29 cellular contexts compared by ENCODE assay signal in the genomic region with DNA sequence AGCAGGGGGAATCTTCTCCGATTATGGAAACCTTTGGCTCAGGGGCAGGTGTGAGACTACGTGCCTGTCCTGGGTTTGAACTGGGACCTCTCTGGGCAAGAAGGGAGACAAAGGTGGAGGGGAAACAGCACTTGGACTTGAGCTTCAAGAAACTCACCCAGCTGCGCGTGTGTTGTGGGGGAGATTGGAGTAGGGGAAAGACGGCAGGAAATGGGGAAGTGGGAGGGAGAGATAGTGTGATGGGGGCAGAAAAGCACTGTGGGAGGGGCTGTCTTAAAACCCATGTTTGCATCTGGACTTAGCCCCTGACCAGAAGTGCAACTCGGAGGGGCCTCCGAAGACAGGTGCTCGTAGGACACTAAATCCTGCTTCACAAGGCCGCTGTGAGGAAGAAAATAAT.
DNase-seq lines count a peak whose midpoint lies in the region; ATAC-seq, FAIRE-seq and TF ChIP-seq lines count a peak whose summit lies in the region.
"Had no signal": no experiment of that assay in that cellular context is flagged by ENCODE, and none has a peak within 500 bp of the region (broad histone marks: within the 10 kb centered on the region; RNA-seq: fewer than 3 reads in every experiment).

No MANE protein-coding gene starts in this region.

- H3K27me3 ChIP-seq in GM12878 (replicated peaks in 1 of 2; ENCODE audit: control insufficient read depth in 2 of 2, insufficient read depth in 2 of 2, low read length in 1 of 2) (no peaks in the 10 kb centered on the region), neutrophil (no peaks in the 10 kb centered on the region), mammary epithelial cell (ENCODE audit: insufficient read depth, low read length) (no peaks in the 10 kb centered on the region)
- H3K27me3 ChIP-seq: tibial nerve had no signal

- POLR2A ChIA-PET in HEK293 (lab: Yijun Ruan, JAX) (no interaction called here), GM12878 (lab: Charles Lee) (interaction anchor here (0.6 to 0.7 kb wide), 2 partner anchors 11 to 53 kb away, joined by 3 read pairs; no protein-coding TSS in a partner anchor)

- H3K9me3 ChIP-seq in HEK293 (ENCODE audit: control insufficient read depth, insufficient read depth, low read depth, low read length) (no peaks in the 10 kb centered on the region), GM12878 (replicated peaks; ENCODE audit: control insufficient read depth, insufficient read depth, low read length) (peaks cover 5% of the 10 kb centered on the region; the same call in 2 of the 3 replicates), neutrophil (no peaks in the 10 kb centered on the region), mammary epithelial cell (replicated peaks; ENCODE audit: insufficient read depth, low read length) (peaks cover 7% of the 10 kb centered on the region)
- H3K9me3 ChIP-seq: prostate gland had no signal

- H3K4me2 ChIP-seq in GM12878 (ENCODE audit: control insufficient read depth, insufficient read depth), result no peak overlapping the region
- no peak overlapping the region for H3K4me2 ChIP-seq in mammary epithelial cell (ENCODE audit: insufficient read depth, low read depth, low read length)

- no peak overlapping the region for H3K9ac ChIP-seq in GM12878 (ENCODE audit: control insufficient read depth, insufficient read depth, low read length)
- no peak overlapping the region for H3K9ac ChIP-seq in mammary epithelial cell (ENCODE audit: insufficient read depth, low read length)

- ATAC-seq in GM12878, result no peak
- ATAC-seq: left ventricle myocardium superior, sciatic nerve had no signal

- in situ Hi-C loops in GM12878 (cut with MboI) (no loop called here), mammary epithelial cell (cut with MboI; ENCODE audit: low sequenced_read_pairs in 2 of 2) (no loop called here)

- H4K20me1 ChIP-seq in GM12878 (ENCODE audit: control insufficient read depth, insufficient read depth), result no peaks in the 10 kb centered on the region
- H4K20me1 ChIP-seq in mammary epithelial cell (ENCODE audit: insufficient read depth, low read length), result no peaks in the 10 kb centered on the region

- H2AFZ ChIP-seq in GM12878 (ENCODE audit: control insufficient read depth, low read depth, low read length), result no peak overlapping the region
- no peak overlapping the region for H2AFZ ChIP-seq in mammary epithelial cell (ENCODE audit: low read depth, low read length)

- CTCF ChIA-PET in HEK293 (lab: Yijun Ruan, JAX), result no interaction called here
- CTCF ChIA-PET in GM12878 (lab: Yijun Ruan, JAX), result no interaction called here
- CTCF ChIA-PET in mammary epithelial cell (lab: Charles Lee; ENCODE audit: low non-redundant PET), result no interaction called here

- DNase-seq in NOMO-1 treated with dmso at 0.1 percent for 144 hours (lab: John Stamatoyannopoulos, UW; ENCODE audit: unreplicated experiment) (peak; percentile 45), GM12878 (ENCODE audit: low read depth, low spot score) (no peak), mammary epithelial cell (no peak), AG20443 (ENCODE audit: low spot score) (no peak)
- DNase-seq in stimulated activated naive CD4-positive, alpha-beta T cell treated with Interleukin-2 at 50 U/mL for 16 hours (lab: John Stamatoyannopoulos, UW), result no peak
- DNase-seq: ACHN; activated B cell treated with CpG ODN at 0.5 μM for 24 hours; activated CD4-positive, alpha-beta T cell treated with anti-CD3 and anti-CD28 coated beads, Interleukin-2, amount 50 U/mL, for 1 hour; activated effector memory CD4-positive, alpha-beta T cell treated with anti-CD3 and anti-CD28 coated beads, Interleukin-2, amount 50 U/mL, for 16 hours; activated naive CD8-positive, alpha-beta T cell treated with anti-CD3 and anti-CD28 coated beads for 36 hours; activated T-cell treated with anti-CD3 and anti-CD28 coated beads, Interleukin-2, amount 50 U/mL, for 24 hours; aorta; effector memory CD4-positive, alpha-beta T cell; left ventricle myocardium superior; NCI-H1105; NCI-H187 treated with DMSO at 0.1 percent for 48 hours; NCI-H2171 treated with DMSO at 0.1 percent for 48 hours; NCI-H510A treated with DMSO at 0.1 percent for 48 hours; nucleus accumbens; SHP77; stimulated activated CD4-positive, alpha-beta T cell treated with anti-CD3 and anti-CD28 coated beads, Interleukin-2, amount 100 ng/mL, for 48 hours had no signal

- SMC1A ChIA-PET in GM12878 (lab: Charles Lee; ENCODE audit: uncharacterized antibody, unreplicated experiment), result no interaction called here

- RAD21 ChIA-PET in GM12878 (lab: Charles Lee; ENCODE audit: unreplicated experiment), result no interaction called here

- dilution Hi-C loops in mammary epithelial cell (cut with HindIII; ENCODE audit: low sequenced_read_pairs), result no loop called here

- no peak overlapping the region for H3K27ac ChIP-seq in HEK293 (ENCODE audit: extremely low read depth, low read depth, low read length)
- H3K27ac ChIP-seq in GM12878 (ENCODE audit: control insufficient read depth, insufficient read depth), result no peak overlapping the region
- H3K27ac ChIP-seq in neutrophil, result peak overlapping the region; percentile 66
- no peak overlapping the region for H3K27ac ChIP-seq in mammary epithelial cell (ENCODE audit: insufficient read depth, low read depth, low read length)
- H3K27ac ChIP-seq: prostate gland, tibial nerve had no signal

- TF ChIP-seq EP300 in GM12878 (IDR thresholded peaks at IDR 0.05; ENCODE audit: borderline replicate concordance in 1 of 2, control insufficient read depth in 1 of 2, low read depth in 2 of 2, low read length in 2 of 2), result no peak

- intact Hi-C loops in GM12878 (cut with micrococcal nuclease; ENCODE audit: unreplicated experiment), result loop anchor here (10.0 kb wide), 1 partner anchor 97 kb away; no protein-coding TSS in a partner anchor
- intact Hi-C loops in mammary epithelial cell (cut with micrococcal nuclease), result no loop called here

- no peaks in the 10 kb centered on the region for H3K36me3 ChIP-seq in HEK293 (ENCODE audit: control insufficient read depth in 2 of 2, insufficient read depth in 1 of 2, low read length in 2 of 2)
- H3K36me3 ChIP-seq in GM12878 (ENCODE audit: control insufficient read depth in 2 of 2, insufficient read depth in 2 of 2, low read length in 1 of 2), result no peaks in the 10 kb centered on the region
- peaks cover 24% of the 10 kb centered on the region for H3K36me3 ChIP-seq in neutrophil
- H3K36me3 ChIP-seq in mammary epithelial cell (ENCODE audit: insufficient read depth, low read length), result no peaks in the 10 kb centered on the region
- H3K36me3 ChIP-seq: prostate gland had no signal

- H3K4me3 ChIP-seq in HEK293 (ENCODE audit: low read depth, low read length), result no peak overlapping the region
- H3K4me3 ChIP-seq in GM12878, result no peak overlapping the region
- H3K4me3 ChIP-seq in neutrophil (ENCODE audit: low read depth in 1 of 2, low read length in 1 of 2), result peak overlapping the region in 1 of 2 experiments; percentile 1
- H3K4me3 ChIP-seq in mammary epithelial cell (replicated peaks in 1 of 3; ENCODE audit: insufficient read depth in 1 of 3, low read depth in 2 of 3, low read length in 3 of 3), result no peak overlapping the region
- H3K4me3 ChIP-seq: prostate gland, tibial nerve had no signal

- H3K79me2 ChIP-seq in GM12878 (ENCODE audit: control insufficient read depth, insufficient read depth, low read length), result no peaks in the 10 kb centered on the region
- no peaks in the 10 kb centered on the region for H3K79me2 ChIP-seq in mammary epithelial cell (ENCODE audit: insufficient read depth, low read length)

- H3K4me1 ChIP-seq in HEK293 (ENCODE audit: control insufficient read depth, insufficient read depth, low read length), result no peaks in the 10 kb centered on the region
- H3K4me1 ChIP-seq in GM12878 (ENCODE audit: control insufficient read depth, insufficient read depth, low read length), result no peaks in the 10 kb centered on the region
- H3K4me1 ChIP-seq in neutrophil (ENCODE audit: control insufficient read depth in 1 of 2, insufficient read depth in 1 of 2, low read depth in 1 of 2, low read length in 1 of 2), result peaks cover 62 to 72% of the 10 kb centered on the region in 2 experiments
- H3K4me1 ChIP-seq in mammary epithelial cell (ENCODE audit: insufficient read depth, low read length), result no peaks in the 10 kb centered on the region
- H3K4me1 ChIP-seq: prostate gland had no signal

- no peak for FAIRE-seq in GM12878 (lab: Jason Lieb, UNC)
- FAIRE-seq: bronchial epithelial cell, colon, keratinocyte had no signal

- TF ChIP-seq CTCF in HEK293 (tag by site-specific recombination; IDR thresholded peaks at IDR 0.05), result no peak
- TF ChIP-seq CTCF in GM12878 (IDR thresholded peaks at IDR 0.05 in 2 of 3, conservative IDR thresholded peaks at IDR 0.05 in 1 of 3; ENCODE audit: control insufficient read depth in 2 of 3, extremely low read depth in 1 of 3, insufficient read depth in 1 of 3, low read depth in 3 of 3, low read length in 3 of 3), result no peak
- TF ChIP-seq CTCF in neutrophil (IDR thresholded peaks at IDR 0.05), result no peak
- TF ChIP-seq CTCF in mammary epithelial cell (conservative IDR thresholded peaks at IDR 0.05 in 1 of 2, IDR thresholded peaks at IDR 0.05 in 1 of 2; ENCODE audit: extremely low read depth in 1 of 2, insufficient read depth in 1 of 2, low read depth in 1 of 2, low read length in 2 of 2), result no peak

- no peak for TF ChIP-seq RAD21 in GM12878 (IDR thresholded peaks at IDR 0.05; ENCODE audit: insufficient read depth, low read depth, low read length)

- 73% methylated on average over 9 of the region's 9 CpGs for WGBS in GM12878 (ENCODE audit: insufficient coverage, insufficient replicate concordance, low lambda C conversion rate, missing lambda C conversion rate)
- 98% methylated on average over 9 of the region's 9 CpGs for WGBS in mammary epithelial cell (ENCODE audit: low coverage, missing lambda C conversion rate)

- TF ChIP-seq POLR2A in GM12878 (IDR thresholded peaks at IDR 0.05; ENCODE audit: low read depth, low read length), result no peak

- no TSS peak for BruUV-seq in GM12878 (replicated peaks; lab: Mats Ljungman, UMichigan)
- BruUV-seq in mammary epithelial cell (replicated peaks; lab: Mats Ljungman, UMichigan), result no TSS peak

TF ChIP-seq in GM12878, 131 proteins besides CTCF, POLR2A, EP300 and RAD21 (continues in another document):
- TF ChIP-seq, protein P1, sequence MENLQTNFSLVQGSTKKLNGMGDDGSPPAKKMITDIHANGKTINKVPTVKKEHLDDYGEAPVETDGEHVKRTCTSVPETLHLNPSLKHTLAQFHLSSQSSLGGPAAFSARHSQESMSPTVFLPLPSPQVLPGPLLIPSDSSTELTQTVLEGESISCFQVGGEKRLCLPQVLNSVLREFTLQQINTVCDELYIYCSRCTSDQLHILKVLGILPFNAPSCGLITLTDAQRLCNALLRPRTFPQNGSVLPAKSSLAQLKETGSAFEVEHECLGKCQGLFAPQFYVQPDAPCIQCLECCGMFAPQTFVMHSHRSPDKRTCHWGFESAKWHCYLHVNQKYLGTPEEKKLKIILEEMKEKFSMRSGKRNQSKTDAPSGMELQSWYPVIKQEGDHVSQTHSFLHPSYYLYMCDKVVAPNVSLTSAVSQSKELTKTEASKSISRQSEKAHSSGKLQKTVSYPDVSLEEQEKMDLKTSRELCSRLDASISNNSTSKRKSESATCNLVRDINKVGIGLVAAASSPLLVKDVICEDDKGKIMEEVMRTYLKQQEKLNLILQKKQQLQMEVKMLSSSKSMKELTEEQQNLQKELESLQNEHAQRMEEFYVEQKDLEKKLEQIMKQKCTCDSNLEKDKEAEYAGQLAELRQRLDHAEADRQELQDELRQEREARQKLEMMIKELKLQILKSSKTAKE (IDR thresholded peaks at IDR 0.05; ENCODE audit: low read depth, poor library complexity, severe bottlenecking), result no peak
